13 cellular contexts compared by ENCODE assay signal in genomic region chr2:65374999-65375398, GRCh38.
"Had no signal": no experiment of that assay in that cellular context is flagged by ENCODE, and none has a peak within 500 bp of the region (broad histone marks: within the 10 kb centered on the region; RNA-seq: fewer than 3 reads in every experiment).

No MANE protein-coding gene starts in this region.

- H3K4me3 ChIP-seq: esophagus muscularis mucosa, transverse colon had no signal

- H3K27me3 ChIP-seq: esophagus muscularis mucosa, transverse colon had no signal

- H3K9me3 ChIP-seq: esophagus muscularis mucosa, transverse colon had no signal

- H3K27ac Mint-ChIP-seq: activated CD4-positive, alpha-beta memory T cell treated with anti-CD3 and anti-CD28 coated beads, Interleukin-2, amount 10 ng/mL, durations not matched to agents 7 days and 5 days; activated T-cell treated with anti-CD3 and anti-CD28 coated beads, Interleukin-2, amount 50 U/mL, for 72 hours; immature natural killer cell; nephron had no signal

- H3K4me3 Mint-ChIP-seq: activated CD4-positive, alpha-beta memory T cell treated with anti-CD3 and anti-CD28 coated beads, Interleukin-2, amount 10 ng/mL, durations not matched to agents 7 days and 5 days; activated T-cell treated with anti-CD3 and anti-CD28 coated beads, Interleukin-2, amount 50 U/mL, for 72 hours; immature natural killer cell; nephron had no signal

- DNase-seq: activated CD4-positive, alpha-beta memory T cell treated with anti-CD3 and anti-CD28 coated beads, Interleukin-2, amount 10 ng/mL, durations not matched to agents 7 days and 5 days; activated CD8-positive, alpha-beta memory T cell treated with anti-CD3 and anti-CD28 coated beads, Interleukin-2, amount 50 U/mL, for 4 hours; activated T-cell treated with anti-CD3 and anti-CD28 coated beads, Interleukin-2, amount 50 U/mL, for 72 hours; aorta; glutamatergic neuron; immature natural killer cell; stimulated activated CD4-positive, alpha-beta T cell treated with anti-CD3 and anti-CD28 coated beads, Interleukin-12 subunit alpha, Interleukin-12 subunit beta, amount 100 ng/mL, for 4 hours; stimulated activated naive CD4-positive, alpha-beta T cell; substantia nigra; T-helper 9 cell; transverse colon had no signal

- H3K9me3 Mint-ChIP-seq: activated CD4-positive, alpha-beta memory T cell treated with anti-CD3 and anti-CD28 coated beads, Interleukin-2, amount 10 ng/mL, durations not matched to agents 7 days and 5 days; activated T-cell treated with anti-CD3 and anti-CD28 coated beads, Interleukin-2, amount 50 U/mL, for 72 hours; immature natural killer cell; nephron had no signal

- H3K36me3 ChIP-seq: esophagus muscularis mucosa, transverse colon had no signal

- H3K36me3 Mint-ChIP-seq: immature natural killer cell had no signal

- ATAC-seq: activated T-cell treated with anti-CD3 and anti-CD28 coated beads, Interleukin-2, amount 50 U/mL, for 72 hours had no signal

- H3K27me3 Mint-ChIP-seq: activated CD4-positive, alpha-beta memory T cell treated with anti-CD3 and anti-CD28 coated beads, Interleukin-2, amount 10 ng/mL, durations not matched to agents 7 days and 5 days had no signal

- H3K27ac ChIP-seq: esophagus muscularis mucosa, transverse colon had no signal
